9 cellular contexts compared by ENCODE assay signal in genomic region chr14:72801381-72801812, GRCh38.
DNase-seq lines count a peak whose midpoint lies in the region; ATAC-seq and TF ChIP-seq lines count a peak whose summit lies in the region.
"Had no signal": no experiment of that assay in that cellular context is flagged by ENCODE, and none has a peak within 500 bp of the region (broad histone marks: within the 10 kb centered on the region; RNA-seq: fewer than 3 reads in every experiment).

No MANE protein-coding gene starts in this region.

- H3K27ac Mint-ChIP-seq in CD8-positive, alpha-beta memory T cell = peak overlapping the region in 2 of 8 donors; percentile 5 to 76

- DNase-seq in SJSA1 (ENCODE audit: low read depth in 1 of 2, low spot score in 2 of 2) (peak; percentile 48 to 56), epithelial cell of esophagus (ENCODE audit: low read depth) (peak; percentile 93), psoas muscle (no peak), NCI-H774 (lab: John Stamatoyannopoulos, UW) (no peak)
- DNase-seq in CD8-positive, alpha-beta memory T cell = no peak

- 28 to 45% (median 30%) methylated on average over 4 of the region's 4 CpGs for WGBS in psoas muscle, 3 donors

- no peak for TF ChIP-seq CTCF in epithelial cell of esophagus (IDR thresholded peaks at IDR 0.05; ENCODE audit: insufficient read depth, low read depth, low read length, missing control alignments)
- TF ChIP-seq CTCF in psoas muscle (IDR thresholded peaks at IDR 0.05) = no peak

- H3K9me3 Mint-ChIP-seq in CD8-positive, alpha-beta memory T cell = no peaks in the 10 kb centered on the region

- CTCF ChIA-PET in CD8-positive, alpha-beta memory T cell (lab: Charles Lee) = no interaction called here

- H3K27me3 ChIP-seq in SJSA1 (replicated peaks) (no peaks in the 10 kb centered on the region), psoas muscle (ENCODE audit: insufficient read depth in 3 of 3, low read length in 2 of 3) (no peaks in the 10 kb centered on the region)
- no peaks in the 10 kb centered on the region for H3K27me3 ChIP-seq in CD8-positive, alpha-beta memory T cell (ENCODE audit: insufficient read depth, low read length, poor library complexity, severe bottlenecking)

- ATAC-seq in GM18520 (IDR thresholded peaks at IDR 0.05; ENCODE audit: unreplicated experiment) = peak; percentile 66
- ATAC-seq in psoas muscle = peak; percentile 88 to 91 (median 90)
- no peak for ATAC-seq in GM19467 (IDR thresholded peaks at IDR 0.05; ENCODE audit: unreplicated experiment)
- ATAC-seq in GM18909 (IDR thresholded peaks at IDR 0.05; ENCODE audit: poor library complexity, unreplicated experiment) = no peak

- H3K27ac ChIP-seq in SJSA1 (peak overlapping the region; percentile 50; the same call in 1 of the 2 replicates), psoas muscle (peak overlapping the region; percentile 89)
- no peak overlapping the region for H3K27ac ChIP-seq in CD8-positive, alpha-beta memory T cell (ENCODE audit: low read depth, low read length)
- H3K27ac ChIP-seq: SK-N-MC had no signal

- H3K4me1 Mint-ChIP-seq in CD8-positive, alpha-beta memory T cell = peaks cover 0 to 21% (median 17%) of the 10 kb centered on the region in 3 donors

- H3K4me3 ChIP-seq in SJSA1 (no peak overlapping the region), epithelial cell of esophagus (ENCODE audit: low read length) (no peak overlapping the region), psoas muscle (no peak overlapping the region)
- H3K4me3 ChIP-seq in CD8-positive, alpha-beta memory T cell (ENCODE audit: low read length) = no peak overlapping the region
- H3K4me3 ChIP-seq: SK-N-MC had no signal

- intact Hi-C loops in psoas muscle (cut with DNase I) = no loop called here

- no peaks in the 10 kb centered on the region for H3K36me3 ChIP-seq in SJSA1
- no peaks in the 10 kb centered on the region for H3K36me3 ChIP-seq in psoas muscle (ENCODE audit: insufficient read depth in 1 of 2, low read depth in 1 of 2)
- H3K36me3 ChIP-seq in CD8-positive, alpha-beta memory T cell (ENCODE audit: insufficient read depth, low read length) = no peaks in the 10 kb centered on the region

- H3K9me3 ChIP-seq in SJSA1 (replicated peaks) = no peaks in the 10 kb centered on the region
- H3K9me3 ChIP-seq in psoas muscle = no peaks in the 10 kb centered on the region
- H3K9me3 ChIP-seq in CD8-positive, alpha-beta memory T cell (ENCODE audit: low read length) = no peaks in the 10 kb centered on the region

- peaks cover 0 to 4% of the 10 kb centered on the region in 2 donors for H3K27me3 Mint-ChIP-seq in CD8-positive, alpha-beta memory T cell

- POLR2A ChIA-PET in CD8-positive, alpha-beta memory T cell (lab: Charles Lee) = no interaction called here

- H3K36me3 Mint-ChIP-seq in CD8-positive, alpha-beta memory T cell = peaks cover 0 to 1% (median 0%) of the 10 kb centered on the region in 3 donors

- H3K4me3 Mint-ChIP-seq in CD8-positive, alpha-beta memory T cell = peak overlapping the region in 1 of 7 donors; percentile 57

- H3K4me1 ChIP-seq in SJSA1 (replicated peaks) = peaks cover 22% of the 10 kb centered on the region
- H3K4me1 ChIP-seq in psoas muscle = peaks cover 48% of the 10 kb centered on the region
- no peaks in the 10 kb centered on the region for H3K4me1 ChIP-seq in CD8-positive, alpha-beta memory T cell (ENCODE audit: insufficient read depth, low read length)

Comparison
In these comparisons a context has a peak if more than half of its experiments do, and no peak if none do; other contexts are left out.
1. ATAC-seq: peak in GM18520 (single experiment) and psoas muscle (4 of 4); none in GM19467 (single experiment) and GM18909 (single experiment).
2. DNase-seq: peak in SJSA1 (2 of 2) and epithelial cell of esophagus (single experiment); none in psoas muscle (0 of 2), NCI-H774 (single experiment) and CD8-positive, alpha-beta memory T cell (0 of 5).